ENCODE assay signal across 20 cellular contexts in genomic region chr12:48302161-48302896, GRCh38.
"Had no signal": no experiment of that assay in that cellular context is flagged by ENCODE, and none has a peak within 500 bp of the region (broad histone marks: within the 10 kb centered on the region; RNA-seq: fewer than 3 reads in every experiment).

No MANE protein-coding gene starts in this region.

- H3K27me3 ChIP-seq: dorsolateral prefrontal cortex, gastroesophageal sphincter, ovary, right atrium auricular region, transverse colon had no signal

- FAIRE-seq: urothelium cell line had no signal

- H3K9me3 ChIP-seq: gastroesophageal sphincter, ovary, right atrium auricular region, thoracic aorta, transverse colon had no signal

- H3K4me3 ChIP-seq: dorsolateral prefrontal cortex, gastroesophageal sphincter, neural progenitor cell, ovary, right atrium auricular region, thoracic aorta, transverse colon had no signal

- ATAC-seq: esophagus mucosa; gastroesophageal sphincter; natural killer cell treated with Interleukin-12 subunit alpha and Interleukin-12 subunit beta and Interleukin-15 and Interleukin-18, amount 100 ng/mL, for 72 hours; stimulated activated memory B cell treated with anti-CD40 and anti-IgM and Interleukin-4, amounts not matched to agents 10 μg/mL and 1 μg/mL and 100 μg/mL, for 72 hours; stimulated activated naive CD8-positive, alpha-beta T cell treated with anti-CD3 and anti-CD28 coated beads, Interleukin-15, amount 100 ng/mL, for 72 hours had no signal

- H3K4me1 ChIP-seq: neural progenitor cell, right atrium auricular region, transverse colon had no signal

- H3K27ac ChIP-seq: gastroesophageal sphincter, neural progenitor cell, ovary, right atrium auricular region, thoracic aorta, transverse colon had no signal

- H3K36me3 ChIP-seq: gastroesophageal sphincter, neural progenitor cell, ovary, right atrium auricular region, thoracic aorta, transverse colon had no signal

- DNase-seq: cortex of kidney; dorsolateral prefrontal cortex; effector CD8-positive, alpha-beta T cell; glutamatergic neuron; islet precursor cell; nucleus accumbens; ovary; stimulated activated CD4-positive, alpha-beta T cell treated with anti-CD3 and anti-CD28 coated beads, Interleukin-15, amount 100 ng/mL, for 24 hours; stimulated activated CD4-positive, alpha-beta T cell treated with anti-CD3 and anti-CD28 coated beads, Interleukin-1b, Interleukin-23, amount 100 ng/mL, for 48 hours; stimulated activated CD4-positive, alpha-beta T cell treated with anti-CD3 and anti-CD28 coated beads, Interleukin-4, amount 100 ng/mL, for 24 hours; stimulated activated naive CD8-positive, alpha-beta T cell treated with anti-CD3 and anti-CD28 coated beads, Interleukin-15, amount 100 ng/mL, for 72 hours; transverse colon had no signal
